ENCODE assay signal across 8 cellular contexts in the genomic region with DNA sequence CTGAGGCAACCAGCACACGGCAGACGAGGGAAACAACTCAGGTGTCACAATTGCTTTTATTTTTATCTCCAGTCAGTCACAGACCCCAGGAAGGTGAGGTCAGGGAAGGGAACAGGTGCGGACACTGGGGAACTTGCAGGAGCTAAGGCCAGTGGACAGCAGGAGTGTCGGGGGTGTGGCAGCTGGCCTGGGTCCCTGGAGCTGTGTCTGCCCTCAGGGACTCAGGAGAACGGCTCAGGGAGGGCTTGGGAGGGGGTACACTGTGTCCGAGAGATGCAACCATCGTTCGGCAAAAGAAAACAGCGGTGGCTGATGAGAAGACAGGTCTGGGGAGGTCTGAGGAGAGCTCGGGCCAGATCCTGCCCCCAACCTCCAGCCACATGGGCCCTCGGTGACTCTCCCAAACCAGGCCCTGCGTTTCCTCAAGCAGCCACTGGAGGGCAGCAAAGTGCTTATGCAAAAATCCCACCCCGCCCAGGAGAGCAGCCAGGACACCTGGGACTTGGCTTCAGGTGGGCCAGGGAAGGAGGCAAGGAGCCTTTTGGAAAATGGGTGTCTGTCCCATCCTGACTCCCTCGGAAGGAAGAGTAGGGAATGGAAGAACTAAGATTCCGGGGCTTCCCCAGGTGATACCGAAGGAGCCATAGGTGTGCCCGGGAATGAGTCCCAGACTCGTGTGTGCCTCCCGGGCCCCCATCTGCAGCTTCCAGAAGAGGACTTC. TPM values are rescaled to one million over a fixed set of nuclear protein-coding genes. Genes with fewer than 3 reads are reported as not detected.
DNase-seq lines count a peak whose midpoint lies in the region; ATAC-seq and TF ChIP-seq lines count a peak whose summit lies in the region.

No MANE protein-coding gene starts in this region.

- no peak overlapping the region for H3K23ac ChIP-seq in neuronal stem cell (ENCODE audit: low read depth, low read length, poor library complexity)

- no peak overlapping the region for H3K14ac ChIP-seq in neuronal stem cell (ENCODE audit: low read length)

- H2AK5ac ChIP-seq in neuronal stem cell (ENCODE audit: low read depth, low read length): no peak overlapping the region

- no CpG with 5 or more reads among the region's 19 CpGs for WGBS in neuronal stem cell (ENCODE audit: extremely low coverage in 2 of 2, insufficient read length in 2 of 2, insufficient replicate concordance in 1 of 2), 2 donors

- no peaks in the 10 kb centered on the region for H3K79me2 ChIP-seq in OCI-LY7 (ENCODE audit: insufficient read depth, low read depth, low read length)

- CTCF ChIA-PET in CD8-positive, alpha-beta memory T cell (lab: Charles Lee): interaction anchor here (0.6 to 2.2 kb wide), 15 partner anchors 9 to 1895 kb away, joined by 3 to 9 read pairs (median 4); partner anchors contain the start of genes BCDIN3D and TMBIM6
- CTCF ChIA-PET in OCI-LY7 (lab: Charles Lee; ENCODE audit: unreplicated experiment): interaction anchor here (0.6 to 1.4 kb wide), 5 partner anchors 24 to 124 kb away, joined by 3 read pairs; partner anchors contain the start of gene BCDIN3D

- TF ChIP-seq CTCF in OCI-LY7 (conservative IDR thresholded peaks at IDR 0.05; ENCODE audit: low read length) (peak; percentile 93), fibroblast of pulmonary artery (IDR thresholded peaks at IDR 0.05; ENCODE audit: low read length, missing control alignments) (peak; percentile 96)

- no peaks in the 10 kb centered on the region for H3K27me3 ChIP-seq in CD8-positive, alpha-beta memory T cell (ENCODE audit: insufficient read depth, low read length, poor library complexity, severe bottlenecking)
- peaks cover 0 to 66% (median 0%) of the 10 kb centered on the region in 3 experiments for H3K27me3 ChIP-seq in neuronal stem cell (ENCODE audit: control insufficient read depth in 3 of 3, insufficient read depth in 3 of 3, low read depth in 1 of 3, low read length in 3 of 3)

- peak overlapping the region; percentile 38 for H3K18ac ChIP-seq in neuronal stem cell (ENCODE audit: low read length)

- H3K4ac ChIP-seq in neuronal stem cell (ENCODE audit: low read length): no peak overlapping the region

- no peaks in the 10 kb centered on the region for H3K9me3 ChIP-seq in CD8-positive, alpha-beta memory T cell (ENCODE audit: low read length)
- H3K9me3 ChIP-seq in OCI-LY7 (ENCODE audit: low read length) (no peaks in the 10 kb centered on the region), neuronal stem cell (replicated peaks in 1 of 2; ENCODE audit: control insufficient read depth in 2 of 2, insufficient read depth in 1 of 2, low read depth in 1 of 2, low read length in 2 of 2) (no peaks in the 10 kb centered on the region)

- H3K27ac ChIP-seq in CD8-positive, alpha-beta memory T cell (ENCODE audit: low read depth, low read length): no peak overlapping the region
- H3K27ac ChIP-seq in OCI-LY7 (ENCODE audit: low read depth, low read length, poor library complexity, severe bottlenecking) (no peak overlapping the region), neuronal stem cell (replicated peaks; ENCODE audit: low read length) (no peak overlapping the region)

- H3K4me3 ChIP-seq in CD8-positive, alpha-beta memory T cell (ENCODE audit: low read length): no peak overlapping the region
- H3K4me3 ChIP-seq in OCI-LY7 (ENCODE audit: low read depth, low read length, poor library complexity, severe bottlenecking) (no peak overlapping the region), fibroblast of pulmonary artery (replicated peaks; ENCODE audit: low read depth, low read length) (no peak overlapping the region), neuronal stem cell (ENCODE audit: low read length in 2 of 2) (no peak overlapping the region)

- H2BK5ac ChIP-seq in neuronal stem cell (ENCODE audit: low read length): no peak overlapping the region

- no TSS peak for BruUV-seq in OCI-LY7 (replicated peaks; lab: Mats Ljungman, UMichigan)

- H4K91ac ChIP-seq in neuronal stem cell (ENCODE audit: low read depth, low read length, poor library complexity): no peak overlapping the region

- ATAC-seq in HG02642 (IDR thresholded peaks at IDR 0.05; ENCODE audit: poor library complexity, unreplicated experiment): peak; percentile 64

- no peaks in the 10 kb centered on the region for H4K20me1 ChIP-seq in OCI-LY7 (ENCODE audit: insufficient read depth, low read length)

- no peak overlapping the region for H4K8ac ChIP-seq in neuronal stem cell (ENCODE audit: low read depth, low read length)

- H2BK120ac ChIP-seq in neuronal stem cell (ENCODE audit: low read depth, low read length): no peak overlapping the region

- POLR2A ChIA-PET in CD8-positive, alpha-beta memory T cell (lab: Charles Lee): no interaction called here
- POLR2A ChIA-PET in OCI-LY7 (lab: Charles Lee): interaction anchor here (1.1 kb wide), 1 partner anchor 109 kb away, joined by 4 read pairs; no protein-coding TSS in a partner anchor

- no peaks in the 10 kb centered on the region for H3K4me1 Mint-ChIP-seq in CD8-positive, alpha-beta memory T cell

- no peak overlapping the region for H2BK15ac ChIP-seq in neuronal stem cell (ENCODE audit: low read length)

- H3K4me3 Mint-ChIP-seq in CD8-positive, alpha-beta memory T cell: no peak overlapping the region

- peak overlapping the region; percentile 59; the same call in 1 of the 2 replicates for H2AFZ ChIP-seq in OCI-LY7 (ENCODE audit: low read length)
- H2AFZ ChIP-seq in neuronal stem cell (ENCODE audit: low read length): peak overlapping the region; percentile 72

- no peaks in the 10 kb centered on the region for H3K36me3 Mint-ChIP-seq in CD8-positive, alpha-beta memory T cell

- H3K9me2 ChIP-seq in OCI-LY7 (ENCODE audit: insufficient read depth, low read length): no peaks in the 10 kb centered on the region

- no peaks in the 10 kb centered on the region for H3K36me3 ChIP-seq in CD8-positive, alpha-beta memory T cell (ENCODE audit: insufficient read depth, low read length)
- H3K36me3 ChIP-seq in OCI-LY7 (ENCODE audit: insufficient read depth, low read length) (no peaks in the 10 kb centered on the region), neuronal stem cell (replicated peaks in 1 of 2; ENCODE audit: control insufficient read depth in 2 of 2, insufficient read depth in 2 of 2, low read length in 2 of 2) (no peaks in the 10 kb centered on the region)

- peaks cover 5 to 7% of the 10 kb centered on the region in 2 donors for H3K27me3 Mint-ChIP-seq in CD8-positive, alpha-beta memory T cell

- peak overlapping the region in 1 of 8 donors; percentile 29 for H3K27ac Mint-ChIP-seq in CD8-positive, alpha-beta memory T cell

- peak; percentile 57 to 79 (median 61) for DNase-seq in CD8-positive, alpha-beta memory T cell
- DNase-seq in OCI-LY7 (ENCODE audit: low spot score) (peak; percentile 77), activated T-helper 1 cell treated with Interleukin-2 at 50 U/mL for 16 hours (ENCODE audit: low read depth) (peak; percentile 50), fibroblast of pulmonary artery (ENCODE audit: low read depth) (peak; percentile 67), neuronal stem cell (ENCODE audit: low spot score) (peak; percentile 74), superior temporal gyrus (ENCODE audit: extremely low spot score) (peak; percentile 82), mesenteric fat pad (ENCODE audit: low spot score) (no peak)

- intact Hi-C loops in OCI-LY7 (cut with micrococcal nuclease; ENCODE audit: unreplicated experiment): loop anchor here (10.0 kb wide), 2 partner anchors 78 to 188 kb away; partner anchors contain the start of gene ASIC1

- H3K9ac ChIP-seq in neuronal stem cell (ENCODE audit: low read depth, low read length, poor library complexity): no peak overlapping the region

- H3K9me3 Mint-ChIP-seq in CD8-positive, alpha-beta memory T cell: no peaks in the 10 kb centered on the region

- no peaks in the 10 kb centered on the region for H3K79me1 ChIP-seq in neuronal stem cell (ENCODE audit: low read depth, low read length)

- no peaks in the 10 kb centered on the region for H3K4me1 ChIP-seq in CD8-positive, alpha-beta memory T cell (ENCODE audit: insufficient read depth, low read length)
- H3K4me1 ChIP-seq in OCI-LY7 (ENCODE audit: insufficient read depth, low read length, poor library complexity, severe bottlenecking) (no peaks in the 10 kb centered on the region), neuronal stem cell (ENCODE audit: control insufficient read depth in 2 of 2, insufficient read depth in 1 of 2, low read depth in 1 of 2, low read length in 2 of 2) (peaks cover 0 to 1% of the 10 kb centered on the region in 2 donors)

- H3K4me2 ChIP-seq in OCI-LY7 (ENCODE audit: low read length) (no peak overlapping the region), neuronal stem cell (ENCODE audit: insufficient read depth, low read length, poor library complexity, severe bottlenecking) (no peak overlapping the region)

- peak overlapping the region; percentile 59 for H2BK12ac ChIP-seq in neuronal stem cell (ENCODE audit: low read length)

RNA-seq across cellular contexts. Expression of gene BCDIN3D, which starts 24.1 kb away (rescaled TPM):
- total RNA-seq in CD8-positive, alpha-beta memory T cell: 1 to 10 TPM; 6.5 to 7.6 TPM
- polyA plus RNA-seq in CD8-positive, alpha-beta memory T cell: 6.4 TPM
- total RNA-seq in OCI-LY7 (2014; rRNA removed; shearing (Covaris generic)): 7.5 and 8.4 TPM in 2 replicates
- total RNA-seq in OCI-LY7 (2022) (9.7 and 10.1 TPM in 2 replicates), mesenteric fat pad (3.0 TPM)
- 5.6 TPM for polyA plus RNA-seq in neuronal stem cell (2013, experiment 1 of 2)
- polyA plus RNA-seq in neuronal stem cell (2013, experiment 2 of 2): 6.0 TPM

RNA-seq across cellular contexts. Expression of gene FAIM2, which starts 36.7 kb away (rescaled TPM):
- total RNA-seq in CD8-positive, alpha-beta memory T cell: under 1 TPM; 0.39 to 0.44 TPM
- 0.72 TPM for polyA plus RNA-seq in CD8-positive, alpha-beta memory T cell
- not detected in 2 replicates for total RNA-seq in OCI-LY7 (2014; rRNA removed; shearing (Covaris generic))
- total RNA-seq in OCI-LY7 (2022) (0.10 and 0.35 TPM in 2 replicates), mesenteric fat pad (0.35 TPM)
- 5.6 TPM for polyA plus RNA-seq in neuronal stem cell (2013, experiment 1 of 2)
- polyA plus RNA-seq in neuronal stem cell (2013, experiment 2 of 2): 4.9 TPM

RNA-seq across cellular contexts. Expression of gene NCKAP5L, which starts 38.8 kb away (rescaled TPM):
- total RNA-seq in CD8-positive, alpha-beta memory T cell: 1 to 10 TPM; 4.8 to 5.5 TPM
- polyA plus RNA-seq in CD8-positive, alpha-beta memory T cell: 4.3 TPM
- 4.6 TPM in 2 replicates for total RNA-seq in OCI-LY7 (2014; rRNA removed; shearing (Covaris generic))
- 9.5 and 12.2 TPM in 2 replicates for total RNA-seq in OCI-LY7 (2022)
- polyA plus RNA-seq in neuronal stem cell (2013, experiment 1 of 2): 12.5 TPM
- polyA plus RNA-seq in neuronal stem cell (2013, experiment 2 of 2): 13.0 TPM
- 44.3 TPM for total RNA-seq in mesenteric fat pad
